In the genomic region with DNA sequence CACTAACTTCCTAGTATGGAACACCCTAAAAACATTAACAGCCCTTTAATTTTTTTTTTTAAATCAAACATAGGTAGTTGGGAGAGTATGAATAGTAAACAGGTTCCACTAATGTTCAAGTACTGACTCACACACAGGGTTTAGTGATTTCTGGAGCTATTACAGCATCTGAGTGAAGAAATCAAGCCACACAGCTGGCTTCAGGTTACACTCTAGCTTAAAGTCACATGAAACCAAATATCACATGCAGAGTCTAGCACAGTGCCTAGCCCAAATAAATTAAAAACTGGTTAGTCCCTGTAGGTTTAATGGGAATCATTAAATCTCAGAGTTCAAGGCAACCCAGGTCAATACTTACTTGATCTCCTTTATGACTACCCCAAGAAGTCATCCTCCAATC, we compare ENCODE assay signal across 11 cellular contexts. TPM values are rescaled to one million over a fixed set of nuclear protein-coding genes. Genes with fewer than 3 reads are reported as not detected.
DNase-seq lines count a peak whose midpoint lies in the region; ATAC-seq, FAIRE-seq and TF ChIP-seq lines count a peak whose summit lies in the region.
"Had no signal": no experiment of that assay in that cellular context is flagged by ENCODE, and none has a peak within 500 bp of the region (broad histone marks: within the 10 kb centered on the region; RNA-seq: fewer than 3 reads in every experiment).

No MANE protein-coding gene starts in this region.

- no peaks in the 10 kb centered on the region for H3K27me3 ChIP-seq in psoas muscle (ENCODE audit: insufficient read depth in 3 of 3, low read length in 2 of 3)
- no peaks in the 10 kb centered on the region for H3K27me3 ChIP-seq in effector memory CD4-positive, alpha-beta T cell (replicated peaks; ENCODE audit: control insufficient read depth, insufficient read depth, low read length, poor library complexity, severe bottlenecking)
- H3K27me3 ChIP-seq: vagina had no signal

- no peaks in the 10 kb centered on the region for H3K36me3 ChIP-seq in psoas muscle (ENCODE audit: insufficient read depth in 1 of 2, low read depth in 1 of 2)
- no peaks in the 10 kb centered on the region for H3K36me3 ChIP-seq in effector memory CD4-positive, alpha-beta T cell (ENCODE audit: control insufficient read depth, insufficient read depth, low read length)
- H3K36me3 ChIP-seq: vagina had no signal

- H3K4me3 ChIP-seq in fibroblast of mammary gland (ENCODE audit: control insufficient read depth, low read depth, low read length): no peak overlapping the region
- peak overlapping the region; percentile 37 for H3K4me3 ChIP-seq in psoas muscle
- no peak overlapping the region for H3K4me3 ChIP-seq in effector memory CD4-positive, alpha-beta T cell (ENCODE audit: insufficient read depth, low read depth, low read length, poor library complexity, severe bottlenecking)
- H3K4me3 ChIP-seq: skin epidermis, vagina had no signal

- intact Hi-C loops in psoas muscle (cut with DNase I): loop anchor here (5.0 kb wide), 2 partner anchors 36 to 41 kb away; no protein-coding TSS in a partner anchor

- TF ChIP-seq CTCF in fibroblast of mammary gland (conservative IDR thresholded peaks at IDR 0.05; ENCODE audit: control insufficient read depth, insufficient read depth, low read depth, low read length) (no peak), psoas muscle (IDR thresholded peaks at IDR 0.05) (no peak)

- H3K9me3 ChIP-seq in psoas muscle: no peaks in the 10 kb centered on the region
- H3K9me3 ChIP-seq in effector memory CD4-positive, alpha-beta T cell (ENCODE audit: control insufficient read depth, low read length): no peaks in the 10 kb centered on the region
- H3K9me3 ChIP-seq: vagina had no signal

- H3K27ac ChIP-seq in psoas muscle: peak overlapping the region; percentile 87
- H3K27ac ChIP-seq in effector memory CD4-positive, alpha-beta T cell (ENCODE audit: insufficient read depth, low read length, poor library complexity, severe bottlenecking): no peak overlapping the region
- H3K27ac ChIP-seq: skin epidermis, vagina had no signal

- FAIRE-seq in RCC 7860 (lab: Jason Lieb, UNC): peak; percentile 77
- FAIRE-seq: TTC549 had no signal

- DNase-seq in GM04503 (ENCODE audit: low read depth): peak; percentile 44
- DNase-seq in RCC 7860 (ENCODE audit: low spot score): peak; percentile 18
- DNase-seq in fibroblast of mammary gland (ENCODE audit: low read depth): peak; percentile 85
- DNase-seq in psoas muscle: no peak
- no peak for DNase-seq in NCI-H2171 treated with DMSO at 0.1 percent for 48 hours (lab: John Stamatoyannopoulos, UW)
- DNase-seq in effector memory CD4-positive, alpha-beta T cell: no peak
- DNase-seq in germinal center (ENCODE audit: low spot score): no peak
- DNase-seq: NCI-H1930 had no signal

- ATAC-seq in psoas muscle: peak; percentile 96 to 98 (median 97)

- peaks cover 40% of the 10 kb centered on the region for H3K4me1 ChIP-seq in psoas muscle
- H3K4me1 ChIP-seq in effector memory CD4-positive, alpha-beta T cell (ENCODE audit: control insufficient read depth, insufficient read depth, low read length, poor library complexity, severe bottlenecking): no peaks in the 10 kb centered on the region
- H3K4me1 ChIP-seq: vagina had no signal

RNA-seq across cellular contexts. Expression of gene PANK1, which starts 11.6 kb away (rescaled TPM):
- total RNA-seq in psoas muscle: 10 to 100 TPM in 3 of 4 donors, 1 to 10 TPM in 1; 3.5 to 17.0 (median 11.8) TPM
- polyA plus RNA-seq in psoas muscle: 1 to 10 TPM in 2 of 3 donors, under 1 TPM in 1; 0.91 to 6.3 (median 4.8) TPM

Comparison
In these comparisons a context has a peak if more than half of its experiments do, and no peak if none do; other contexts are left out.
1. DNase-seq: peak in GM04503 (single experiment), RCC 7860 (single experiment) and fibroblast of mammary gland (single experiment); none in psoas muscle (0 of 2), NCI-H2171 treated with DMSO at 0.1 percent for 48 hours (single experiment), effector memory CD4-positive, alpha-beta T cell (0 of 3) and germinal center (single experiment).